26 cellular contexts compared by ENCODE assay signal in the genomic region with DNA sequence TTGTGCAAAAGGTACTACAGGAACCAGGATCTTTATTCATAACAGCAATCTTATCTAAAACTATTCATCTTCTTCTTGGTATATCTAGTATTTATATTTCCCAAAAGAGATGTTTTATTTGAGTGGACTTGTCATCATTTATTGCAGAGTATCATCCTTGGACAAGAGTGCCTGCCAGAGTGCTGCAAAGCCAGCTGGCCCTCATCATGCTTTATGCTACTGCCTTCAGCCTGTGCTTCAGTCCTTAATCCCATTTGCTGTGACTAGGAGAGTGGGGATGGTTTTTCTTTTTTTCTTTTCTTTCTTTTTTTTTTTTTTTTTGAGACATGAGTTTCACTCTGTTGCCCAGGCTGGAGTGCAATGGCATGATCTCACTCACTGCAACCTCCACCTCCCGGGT. TPM values are rescaled to one million over a fixed set of nuclear protein-coding genes. Genes with fewer than 3 reads are reported as not detected.
DNase-seq lines count a peak whose midpoint lies in the region; ATAC-seq and TF ChIP-seq lines count a peak whose summit lies in the region.
"Had no signal": no experiment of that assay in that cellular context is flagged by ENCODE, and none has a peak within 500 bp of the region (broad histone marks: within the 10 kb centered on the region; RNA-seq: fewer than 3 reads in every experiment).

No MANE protein-coding gene starts in this region.

- H3K4me1 Mint-ChIP-seq in T-cell: peaks cover 0 to 13% (median 12%) of the 10 kb centered on the region in 3 donors

- H3K9ac ChIP-seq in BLaER1 treated with 17β-estradiol and CSF1 and Interleukin-3, amounts not matched to agents 10 nM and 100 nM: peak overlapping the region in 4 of 11 experiments; percentile 1 to 33 (median 25); a peak in 3 of 22 replicates

- no TSS peak for BruUV-seq in A673 (replicated peaks; lab: Mats Ljungman, UMichigan)

- H3K9me3 Mint-ChIP-seq in T-cell: no peaks in the 10 kb centered on the region
- H3K9me3 Mint-ChIP-seq: GM23338, H9, HFFc6, IgD-negative memory B cell had no signal

- ATAC-seq in T-cell (replicated peaks in 1 of 4): no peak
- no peak for ATAC-seq in HG03196 (IDR thresholded peaks at IDR 0.05; ENCODE audit: unreplicated experiment)
- ATAC-seq: GM23338, Right ventricle myocardium inferior had no signal

- no peak overlapping the region for H3K27ac Mint-ChIP-seq in T-cell
- H3K27ac Mint-ChIP-seq: B cell, GM23338, H9, HFFc6, IgD-negative memory B cell had no signal

- CTCF ChIA-PET in A673 (lab: Charles Lee): no interaction called here
- CTCF ChIA-PET in HEK293T (lab: Yijun Ruan, JAX): no interaction called here
- CTCF ChIA-PET in T-cell (lab: Charles Lee): interaction anchor here in 1 of 2 donors (0.6 kb wide), 1 partner anchor 22 kb away, joined by 3 read pairs; no protein-coding TSS in a partner anchor

- TF ChIP-seq CTCF in A673 (conservative IDR thresholded peaks at IDR 0.05; ENCODE audit: low read depth, low read length): no peak
- no peak for TF ChIP-seq CTCF in adrenal gland (IDR thresholded peaks at IDR 0.05)

- no peak overlapping the region for H3K4me3 Mint-ChIP-seq in T-cell
- H3K4me3 Mint-ChIP-seq: B cell, CD14-positive monocyte, GM23338, H9, HFFc6, IgD-negative memory B cell had no signal

- peak overlapping the region in 4 of 11 experiments; percentile 16 to 37 (median 20); a peak in 4 of 22 replicates for H3K4me2 ChIP-seq in BLaER1 treated with 17β-estradiol and CSF1 and Interleukin-3, amounts not matched to agents 10 nM and 100 nM
- H3K4me2 ChIP-seq: GM23338, PC-9 had no signal

- H3K4me3 ChIP-seq in A673 (ENCODE audit: low read depth, low read length, poor library complexity, severe bottlenecking) (no peak overlapping the region), adrenal gland (no peak overlapping the region)
- no peak overlapping the region for H3K4me3 ChIP-seq in BLaER1 treated with 17β-estradiol and CSF1 and Interleukin-3, amounts not matched to agents 10 nM and 100 nM
- H3K4me3 ChIP-seq: GM23338, PC-9, SJSA1 had no signal

- H3K27me3 ChIP-seq in A673 (replicated peaks; ENCODE audit: insufficient read depth, low read depth, low read length, poor library complexity) (no peaks in the 10 kb centered on the region), adrenal gland (no peaks in the 10 kb centered on the region)
- no peaks in the 10 kb centered on the region for H3K27me3 ChIP-seq in BLaER1 treated with 17β-estradiol and CSF1 and Interleukin-3, amounts not matched to agents 10 nM and 100 nM
- H3K27me3 ChIP-seq: SJSA1 had no signal

- H3K36me3 Mint-ChIP-seq in T-cell: no peaks in the 10 kb centered on the region
- H3K36me3 Mint-ChIP-seq: IgD-negative memory B cell had no signal

- no peak overlapping the region for H3K27ac ChIP-seq in A673 (ENCODE audit: low read depth, low read length, poor library complexity, severe bottlenecking)
- H3K27ac ChIP-seq in BLaER1 treated with 17β-estradiol and CSF1 and Interleukin-3, amounts not matched to agents 10 nM and 100 nM: peak overlapping the region in 10 of 11 experiments; percentile 52 to 99 (median 96); a peak in 18 of 22 replicates
- no peak overlapping the region for H3K27ac ChIP-seq in adrenal gland
- H3K27ac ChIP-seq: PC-9, SJSA1 had no signal

- H3K4me1 ChIP-seq in A673 (ENCODE audit: insufficient read depth, low read length, poor library complexity, severe bottlenecking) (peaks cover 52% of the 10 kb centered on the region), adrenal gland (replicated peaks in 1 of 2) (peaks cover 12 to 26% of the 10 kb centered on the region in 2 donors)
- peaks cover 37 to 95% (median 69%) of the 10 kb centered on the region in 10 experiments for H3K4me1 ChIP-seq in BLaER1 treated with 17β-estradiol and CSF1 and Interleukin-3, amounts not matched to agents 10 nM and 100 nM
- H3K4me1 ChIP-seq: SJSA1 had no signal

- POLR2A ChIA-PET in A673 (lab: Charles Lee; ENCODE audit: low non-redundant PET): interaction anchor here (0.6 kb wide), 1 partner anchor 116 kb away, joined by 3 read pairs; no protein-coding TSS in a partner anchor
- POLR2A ChIA-PET in HEK293T (lab: Yijun Ruan, JAX): no interaction called here
- POLR2A ChIA-PET in T-cell (lab: Charles Lee): interaction anchor here in 1 of 2 donors (0.5 kb wide), 2 partner anchors 204 to 443 kb away, joined by 3 read pairs; no protein-coding TSS in a partner anchor

- H3K9me3 ChIP-seq in A673 (ENCODE audit: low read depth, low read length, poor library complexity, severe bottlenecking) (no peaks in the 10 kb centered on the region), adrenal gland (replicated peaks in 1 of 3) (no peaks in the 10 kb centered on the region)
- H3K9me3 ChIP-seq in BLaER1 treated with 17β-estradiol and CSF1 and Interleukin-3, amounts not matched to agents 10 nM and 100 nM (replicated peaks in 1 of 11): peaks cover 0 to 6% (median 0%) of the 10 kb centered on the region in 11 experiments; a peak in 3 of 22 replicates
- H3K9me3 ChIP-seq: SJSA1 had no signal

- TF ChIP-seq POLR2A in adrenal gland (IDR thresholded peaks at IDR 0.05): no peak

- no peaks in the 10 kb centered on the region for H4K20me1 ChIP-seq in BLaER1 treated with 17β-estradiol and CSF1 and Interleukin-3, amounts not matched to agents 10 nM and 100 nM

- WGBS in adrenal gland, 4 donors: 67 to 90% (median 81%) methylated on average over 1 of the region's 1 CpG

- H3K36me3 ChIP-seq in A673 (ENCODE audit: insufficient read depth, low read length, poor library complexity, severe bottlenecking): no peaks in the 10 kb centered on the region
- no peaks in the 10 kb centered on the region for H3K36me3 ChIP-seq in BLaER1 treated with 17β-estradiol and CSF1 and Interleukin-3, amounts not matched to agents 10 nM and 100 nM
- H3K36me3 ChIP-seq in adrenal gland (replicated peaks in 1 of 2): no peaks in the 10 kb centered on the region
- H3K36me3 ChIP-seq: SJSA1 had no signal

- H3K27me3 Mint-ChIP-seq in T-cell: no peaks in the 10 kb centered on the region
- H3K27me3 Mint-ChIP-seq: B cell, IgD-negative memory B cell had no signal

- peak; percentile 75 for DNase-seq in A673 (ENCODE audit: low spot score)
- DNase-seq in adrenal gland: peak in 5 of 7 donors; percentile 26 to 65 (median 35)
- peak; percentile 10 for DNase-seq in left kidney (ENCODE audit: low read depth, low spot score)
- no peak for DNase-seq in HEK293T (ENCODE audit: extremely low spot score)
- DNase-seq in T-cell: no peak
- DNase-seq: Calu3, DMS79 treated with DMSO at 0.1 percent for 48 hours, GF-D8, H9, HFFc6, MV-4-11, NCI-H1105, NCI-H1436 treated with DMSO at 0.1 percent for 48 hours, NCI-H187 treated with DMSO at 0.1 percent for 48 hours, NCI-H2171 treated with DMSO at 0.1 percent for 48 hours, NCI-H345, NCI-H748 treated with DMSO at 0.1 percent for 48 hours, PC-9 had no signal

- intact Hi-C loops in A673 (cut with micrococcal nuclease; ENCODE audit: unreplicated experiment) (no loop called here), adrenal gland (cut with DNase I) (no loop called here)

TF ChIP-seq in HEK293T, 16 proteins besides CTCF, POLR2A, EP300 and RAD21:
- TF ChIP-seq NFRKB (IDR thresholded peaks at IDR 0.05) (no peak), SP1 (IDR thresholded peaks at IDR 0.05) (no peak), HDGF (IDR thresholded peaks at IDR 0.05; ENCODE audit: borderline replicate concordance) (no peak), SUZ12 (IDR thresholded peaks at IDR 0.05) (no peak), ARNT (IDR thresholded peaks at IDR 0.05) (no peak), ELF4 (IDR thresholded peaks at IDR 0.05) (no peak)
- TF ChIP-seq, protein P1, sequence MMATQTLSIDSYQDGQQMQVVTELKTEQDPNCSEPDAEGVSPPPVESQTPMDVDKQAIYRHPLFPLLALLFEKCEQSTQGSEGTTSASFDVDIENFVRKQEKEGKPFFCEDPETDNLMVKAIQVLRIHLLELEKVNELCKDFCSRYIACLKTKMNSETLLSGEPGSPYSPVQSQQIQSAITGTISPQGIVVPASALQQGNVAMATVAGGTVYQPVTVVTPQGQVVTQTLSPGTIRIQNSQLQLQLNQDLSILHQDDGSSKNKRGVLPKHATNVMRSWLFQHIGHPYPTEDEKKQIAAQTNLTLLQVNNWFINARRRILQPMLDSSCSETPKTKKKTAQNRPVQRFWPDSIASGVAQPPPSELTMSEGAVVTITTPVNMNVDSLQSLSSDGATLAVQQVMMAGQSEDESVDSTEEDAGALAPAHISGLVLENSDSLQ (IDR thresholded peaks at IDR 0.05): no peak

RNA-seq across cellular contexts. Expression of a gene that starts 33.5 kb away (rescaled TPM):
- 42.4 and 46.1 TPM in 2 replicates for total RNA-seq in A673 (2021)
- total RNA-seq in adrenal gland: 10 to 100 TPM; 14.0 to 46.9 (median 33.8) TPM
- 10 to 100 TPM; 14.8 to 20.7 (median 15.9) TPM for polyA plus RNA-seq in adrenal gland
- 10 to 100 TPM; 52.8 to 78.1 (median 54.0) TPM for total RNA-seq in T-cell

Comparison
In these comparisons a context has a peak if more than half of its experiments do, and no peak if none do; other contexts are left out.
1. DNase-seq: peak in A673 (single experiment), adrenal gland (5 of 7) and left kidney (single experiment); none in HEK293T (single experiment) and T-cell (0 of 34).
2. H3K27ac ChIP-seq: peak in BLaER1 treated with 17β-estradiol and CSF1 and Interleukin-3, amounts not matched to agents 10 nM and 100 nM (10 of 11); none in A673 (single experiment) and adrenal gland (0 of 5).